Comparison of ENCODE assay signal across 8 cellular contexts in the genomic region with DNA sequence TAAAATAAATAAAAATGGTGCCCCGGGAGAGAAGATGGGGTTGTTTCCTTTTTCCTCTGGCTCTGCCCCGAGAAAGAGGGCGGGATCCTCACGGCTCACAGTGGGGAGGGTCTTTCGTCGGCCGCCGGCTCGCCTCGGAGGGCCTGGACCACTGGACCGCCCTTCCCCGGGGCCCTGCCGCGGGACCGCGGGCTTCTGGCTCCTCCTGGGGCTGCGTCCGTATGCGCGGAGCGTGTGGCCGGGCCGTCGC.
DNase-seq lines count a peak whose midpoint lies in the region; ATAC-seq and TF ChIP-seq lines count a peak whose summit lies in the region.

No MANE protein-coding gene starts in this region.

- H3K4me3 ChIP-seq in WERI-Rb-1 (ENCODE audit: low read depth, low read length): peak overlapping the region; percentile 93

- TF ChIP-seq CTCF in WERI-Rb-1 (IDR thresholded peaks at IDR 0.05; ENCODE audit: low read depth, low read length): no peak

- peak; percentile 36 for ATAC-seq in HG02642 (IDR thresholded peaks at IDR 0.05; ENCODE audit: poor library complexity, unreplicated experiment)

- H3K9me3 ChIP-seq in WERI-Rb-1 (ENCODE audit: severe bottlenecking): no peaks in the 10 kb centered on the region

- H3K36me3 ChIP-seq in WERI-Rb-1: no peaks in the 10 kb centered on the region; the same call in 1 of the 2 replicates

- H3K27me3 ChIP-seq in WERI-Rb-1 (ENCODE audit: insufficient read depth, low read depth, severe bottlenecking): no peaks in the 10 kb centered on the region

- DNase-seq in DMS53 treated with DMSO at 0.1 percent for 48 hours (lab: John Stamatoyannopoulos, UW; ENCODE audit: unreplicated experiment): peak; percentile 65
- no peak for DNase-seq in WERI-Rb-1
- DNase-seq in left kidney (ENCODE audit: low read depth, low spot score): peak; percentile 82
- no peak for DNase-seq in kidney tubule cell (ENCODE audit: low spot score)
- DNase-seq in stimulated activated CD4-positive, alpha-beta T cell treated with anti-CD3 and anti-CD28 coated beads, Interleukin-2, amount 100 ng/mL, for 24 hours: no peak
- no peak for DNase-seq in HPDE6-E6E7 (ENCODE audit: extremely low spot score)
- no peak for DNase-seq in ecto neural progenitor cell (ENCODE audit: low spot score)

- peak overlapping the region; percentile 99 for H3K27ac ChIP-seq in WERI-Rb-1

Comparison
In these comparisons a context has a peak if more than half of its experiments do, and no peak if none do; other contexts are left out.
1. DNase-seq: peak in DMS53 treated with DMSO at 0.1 percent for 48 hours (single experiment) and left kidney (single experiment); none in WERI-Rb-1 (single experiment), kidney tubule cell (single experiment), stimulated activated CD4-positive, alpha-beta T cell treated with anti-CD3 and anti-CD28 coated beads, Interleukin-2, amount 100 ng/mL, for 24 hours (0 of 2), HPDE6-E6E7 (single experiment) and ecto neural progenitor cell (single experiment).